In genomic region chr12:34097213-34097612, GRCh38 we compare ENCODE assay signal across 23 cellular contexts.
"Had no signal": no experiment of that assay in that cellular context is flagged by ENCODE, and none has a peak within 500 bp of the region (broad histone marks: within the 10 kb centered on the region; RNA-seq: fewer than 3 reads in every experiment).

No MANE protein-coding gene starts in this region.

- H3K4me3 ChIP-seq: ascending aorta, tibial artery had no signal

- H3K9me3 Mint-ChIP-seq: activated CD4-positive, alpha-beta T cell treated with anti-CD3 and anti-CD28 coated beads, Interleukin-2, amount 10 ng/mL, durations not matched to agents 7 days and 5 days; activated CD8-positive, alpha-beta T cell treated with anti-CD3 and anti-CD28 coated beads for 36 hours; activated naive CD4-positive, alpha-beta T cell treated with anti-CD3 and anti-CD28 coated beads, Interleukin-2, amount 50 U/mL, for 72 hours; immature natural killer cell; natural killer cell; stimulated activated effector memory CD8-positive, alpha-beta T cell treated with anti-CD3 and anti-CD28 coated beads, Interleukin-12 subunit alpha, Interleukin-12 subunit beta, amount 100 ng/mL, for 72 hours; stimulated activated naive CD8-positive, alpha-beta T cell treated with anti-CD3 and anti-CD28 coated beads, Interleukin-15, amount 100 ng/mL, for 72 hours had no signal

- H3K9me3 ChIP-seq: ascending aorta, tibial artery had no signal

- H3K27me3 Mint-ChIP-seq: activated CD8-positive, alpha-beta T cell treated with anti-CD3 and anti-CD28 coated beads for 36 hours had no signal

- H3K27me3 ChIP-seq: ascending aorta, foreskin keratinocyte, tibial artery had no signal

- H3K27ac Mint-ChIP-seq: activated CD4-positive, alpha-beta T cell treated with anti-CD3 and anti-CD28 coated beads, Interleukin-2, amount 10 ng/mL, durations not matched to agents 7 days and 5 days; activated CD8-positive, alpha-beta memory T cell treated with anti-CD3 and anti-CD28 coated beads, Interleukin-2, amount 10 ng/mL, durations not matched to agents 7 days and 5 days; activated CD8-positive, alpha-beta T cell treated with anti-CD3 and anti-CD28 coated beads for 36 hours; activated naive CD4-positive, alpha-beta T cell treated with anti-CD3 and anti-CD28 coated beads, Interleukin-2, amount 50 U/mL, for 72 hours; immature natural killer cell; mesothelial cell of epicardium; natural killer cell; stimulated activated effector memory CD8-positive, alpha-beta T cell treated with anti-CD3 and anti-CD28 coated beads, Interleukin-12 subunit alpha, Interleukin-12 subunit beta, amount 100 ng/mL, for 72 hours; stimulated activated naive CD8-positive, alpha-beta T cell treated with anti-CD3 and anti-CD28 coated beads, Interleukin-15, amount 100 ng/mL, for 72 hours had no signal

- H3K4me1 ChIP-seq: ascending aorta, foreskin keratinocyte, tibial artery had no signal

- DNase-seq: activated CD4-positive, alpha-beta T cell treated with anti-CD3 and anti-CD28 coated beads, Interleukin-2, amount 10 ng/mL, durations not matched to agents 7 days and 5 days; activated CD4-positive, CD25-positive, alpha-beta regulatory T cell treated with anti-CD3 and anti-CD28 coated beads, Interleukin-2, amount 50 U/mL, for 72 hours; activated CD8-positive, alpha-beta memory T cell treated with anti-CD3 and anti-CD28 coated beads, Interleukin-2, amount 10 ng/mL, durations not matched to agents 7 days and 5 days; activated CD8-positive, alpha-beta T cell treated with anti-CD3 and anti-CD28 coated beads for 36 hours; activated gamma-delta T cell treated with Interleukin-2 at 50 U/mL for 16 hours; central memory CD4-positive, alpha-beta T cell; effector memory CD4-positive, alpha-beta T cell; foreskin keratinocyte; immature natural killer cell; kidney glomerular epithelial cell; left ventricle myocardium superior; mammary epithelial cell; natural killer cell; small intestine; stimulated activated CD4-positive, alpha-beta T cell treated with anti-CD3 and anti-CD28 coated beads, Interleukin-2, amount 100 ng/mL, for 24 hours; stimulated activated naive CD8-positive, alpha-beta T cell treated with anti-CD3 and anti-CD28 coated beads, Interleukin-15, amount 100 ng/mL, for 72 hours; T-helper 9 cell; tibial artery; WERI-Rb-1 had no signal

- H3K36me3 ChIP-seq: ascending aorta, tibial artery, WERI-Rb-1 had no signal

- H3K4me1 Mint-ChIP-seq: activated CD4-positive, alpha-beta T cell treated with anti-CD3 and anti-CD28 coated beads, Interleukin-2, amount 10 ng/mL, durations not matched to agents 7 days and 5 days; activated CD8-positive, alpha-beta memory T cell treated with anti-CD3 and anti-CD28 coated beads, Interleukin-2, amount 10 ng/mL, durations not matched to agents 7 days and 5 days; immature natural killer cell; mesothelial cell of epicardium; natural killer cell; stimulated activated effector memory CD8-positive, alpha-beta T cell treated with anti-CD3 and anti-CD28 coated beads, Interleukin-12 subunit alpha, Interleukin-12 subunit beta, amount 100 ng/mL, for 72 hours; stimulated activated naive CD8-positive, alpha-beta T cell treated with anti-CD3 and anti-CD28 coated beads, Interleukin-15, amount 100 ng/mL, for 72 hours had no signal

- H3K27ac ChIP-seq: ascending aorta, foreskin keratinocyte, tibial artery, WERI-Rb-1 had no signal

- H3K36me3 Mint-ChIP-seq: activated CD8-positive, alpha-beta memory T cell treated with anti-CD3 and anti-CD28 coated beads, Interleukin-2, amount 10 ng/mL, durations not matched to agents 7 days and 5 days; activated naive CD4-positive, alpha-beta T cell treated with anti-CD3 and anti-CD28 coated beads, Interleukin-2, amount 50 U/mL, for 72 hours; immature natural killer cell; mesothelial cell of epicardium; natural killer cell; stimulated activated effector memory CD8-positive, alpha-beta T cell treated with anti-CD3 and anti-CD28 coated beads, Interleukin-12 subunit alpha, Interleukin-12 subunit beta, amount 100 ng/mL, for 72 hours had no signal

- H3K4me3 Mint-ChIP-seq: activated CD4-positive, alpha-beta T cell treated with anti-CD3 and anti-CD28 coated beads, Interleukin-2, amount 10 ng/mL, durations not matched to agents 7 days and 5 days; activated CD8-positive, alpha-beta memory T cell treated with anti-CD3 and anti-CD28 coated beads, Interleukin-2, amount 10 ng/mL, durations not matched to agents 7 days and 5 days; activated CD8-positive, alpha-beta T cell treated with anti-CD3 and anti-CD28 coated beads for 36 hours; immature natural killer cell; mesothelial cell of epicardium; natural killer cell; stimulated activated effector memory CD8-positive, alpha-beta T cell treated with anti-CD3 and anti-CD28 coated beads, Interleukin-12 subunit alpha, Interleukin-12 subunit beta, amount 100 ng/mL, for 72 hours; stimulated activated naive CD8-positive, alpha-beta T cell treated with anti-CD3 and anti-CD28 coated beads, Interleukin-15, amount 100 ng/mL, for 72 hours had no signal
